8 cellular contexts compared by ENCODE assay signal in the genomic region with DNA sequence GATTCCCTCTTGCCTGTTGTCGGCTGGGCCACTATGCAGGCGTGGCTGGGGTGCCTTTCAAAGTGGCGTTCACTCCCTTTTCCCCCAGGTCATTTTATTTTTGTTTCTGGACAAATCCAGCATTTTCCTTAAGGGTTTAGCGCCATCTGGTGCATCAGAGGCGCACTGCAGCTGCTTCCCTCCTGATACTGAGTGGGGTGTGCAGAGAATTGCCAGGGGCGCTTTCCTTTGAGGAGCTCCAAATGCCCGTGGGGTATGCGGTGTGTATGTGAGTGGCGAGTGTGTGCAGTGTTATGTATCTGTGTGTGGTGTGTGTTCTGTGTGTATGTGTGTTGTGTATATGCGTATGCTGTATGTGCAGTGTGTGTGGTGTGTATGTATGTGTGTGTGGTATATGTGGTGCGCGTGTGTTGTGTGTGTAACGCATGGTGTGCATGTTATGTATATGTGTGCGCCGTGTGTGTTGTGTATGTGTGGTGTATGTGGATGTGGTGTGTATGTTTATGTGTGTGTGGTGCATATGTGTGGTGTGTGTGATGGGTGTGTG.
DNase-seq lines count a peak whose midpoint lies in the region; TF ChIP-seq lines count a peak whose summit lies in the region.

No MANE protein-coding gene starts in this region.

- peaks cover 1% of the 10 kb centered on the region for H3K4me1 ChIP-seq in mesenchymal stem cell (ENCODE audit: control insufficient read depth, insufficient read depth, low read depth, low read length)

- no peak overlapping the region for H3K23ac ChIP-seq in mesenchymal stem cell (ENCODE audit: low read length in 2 of 2)

- H2BK120ac ChIP-seq in mesenchymal stem cell (ENCODE audit: low read depth, low read length), result no peak overlapping the region

- H3K27me3 ChIP-seq in mesenchymal stem cell (ENCODE audit: control insufficient read depth in 1 of 2, insufficient read depth in 1 of 2, low read length in 2 of 2), result peaks cover 0 to 11% of the 10 kb centered on the region in 2 experiments

- no peaks in the 10 kb centered on the region for H3K79me1 ChIP-seq in mesenchymal stem cell (replicated peaks; ENCODE audit: low read length, poor library complexity, severe bottlenecking)

- H3K14ac ChIP-seq in mesenchymal stem cell (ENCODE audit: low read length in 2 of 2), result no peak overlapping the region

- peak; percentile 95 for TF ChIP-seq CTCF in HFF-Myc (IDR thresholded peaks at IDR 0.05; ENCODE audit: low read depth, low read length, missing control alignments)

- peak overlapping the region; percentile 31 for H4K8ac ChIP-seq in mesenchymal stem cell (ENCODE audit: low read length)

- no peak overlapping the region for H3K4ac ChIP-seq in mesenchymal stem cell (ENCODE audit: low read depth in 1 of 2, low read length in 2 of 2)

- H3K18ac ChIP-seq in mesenchymal stem cell (ENCODE audit: low read depth in 1 of 2, low read length in 2 of 2), result no peak overlapping the region

- peak overlapping the region; percentile 7 for H3K4me2 ChIP-seq in mesenchymal stem cell (ENCODE audit: low read length, poor library complexity, severe bottlenecking)

- DNase-seq in GM03348 (ENCODE audit: low spot score) (peak; percentile 77), HFF-Myc (ENCODE audit: extremely low read depth, low read depth) (peak; percentile 32), NCI-H345 treated with DMSO at 0.1 percent for 48 hours (lab: John Stamatoyannopoulos, UW; ENCODE audit: unreplicated experiment) (peak; percentile 40), mesenchymal stem cell (peak; percentile 59), cortex of kidney (lab: John Stamatoyannopoulos, UW) (no peak)
- DNase-seq in activated CD4-positive, alpha-beta T cell treated with anti-CD3 and anti-CD28 coated beads, Interleukin-2, amount 50 U/mL, for 4 hours, result peak; percentile 44 to 50
- peak; percentile 29 for DNase-seq in effector CD8-positive, alpha-beta T cell (lab: John Stamatoyannopoulos, UW)
- DNase-seq in stimulated activated CD8-positive, alpha-beta memory T cell treated with anti-CD3 and anti-CD28 coated beads, Interleukin-2, amount 100 ng/mL, for 1 hour (ENCODE audit: low read depth in 2 of 2), result peak; percentile 24 to 29

- peak overlapping the region in 1 of 2 experiments; percentile 11 for H2BK12ac ChIP-seq in mesenchymal stem cell (ENCODE audit: low read length in 2 of 2)

- no peak overlapping the region for H3K27ac ChIP-seq in mesenchymal stem cell (ENCODE audit: low read length, poor library complexity, severe bottlenecking)

- no peaks in the 10 kb centered on the region for H3K36me3 ChIP-seq in mesenchymal stem cell (ENCODE audit: control insufficient read depth in 1 of 2, insufficient read depth in 2 of 2, low read depth in 1 of 2, low read length in 2 of 2)

- H2AFZ ChIP-seq in mesenchymal stem cell (ENCODE audit: low read depth, low read length), result no peak overlapping the region

- no peak overlapping the region for H2BK15ac ChIP-seq in mesenchymal stem cell (ENCODE audit: low read depth, poor library complexity, severe bottlenecking)

- H2BK5ac ChIP-seq in mesenchymal stem cell (ENCODE audit: low read depth, low read length, poor library complexity, severe bottlenecking), result no peak overlapping the region

- H3K9me3 ChIP-seq in mesenchymal stem cell (ENCODE audit: control insufficient read depth, low read length), result no peaks in the 10 kb centered on the region

- H2AK5ac ChIP-seq in mesenchymal stem cell (ENCODE audit: low read length, severe bottlenecking), result no peak overlapping the region

- peak overlapping the region; percentile 47 for H4K91ac ChIP-seq in mesenchymal stem cell (ENCODE audit: low read length)

- 36% methylated on average over 15 of the region's 15 CpGs for WGBS in mesenchymal stem cell

- H3K9ac ChIP-seq in mesenchymal stem cell (ENCODE audit: low read length), result peak overlapping the region; percentile 59

- no peak overlapping the region for H3K4me3 ChIP-seq in HFF-Myc (replicated peaks; ENCODE audit: low read depth, low read length)
- no peak overlapping the region for H3K4me3 ChIP-seq in mesenchymal stem cell (ENCODE audit: insufficient read depth in 1 of 2, low read depth in 1 of 2, low read length in 2 of 2)
